27 cellular contexts compared by ENCODE assay signal in genomic region chr2:99543247-99543646, GRCh38.
"Had no signal": no experiment of that assay in that cellular context is flagged by ENCODE, and none has a peak within 500 bp of the region (broad histone marks: within the 10 kb centered on the region; RNA-seq: fewer than 3 reads in every experiment).

No MANE protein-coding gene starts in this region.

- H3K4me1 Mint-ChIP-seq: activated naive CD8-positive, alpha-beta T cell treated with anti-CD3 and anti-CD28 coated beads for 36 hours; stimulated activated memory B cell treated with anti-CD40 and anti-IgM and Interleukin-4, amounts not matched to agents 10 μg/mL and 1 μg/mL and 100 μg/mL, for 72 hours had no signal

- H3K4me3 Mint-ChIP-seq: activated naive CD4-positive, alpha-beta T cell treated with anti-CD3 and anti-CD28 coated beads for 36 hours; activated naive CD8-positive, alpha-beta T cell treated with anti-CD3 and anti-CD28 coated beads for 36 hours; dendritic cell treated with granulocyte-macrophage colony-stimulating factor and Interleukin-4, amounts not matched to agents 40 ng/mL and 50 ng/mL, for 4 days; endodermal cell; natural killer cell treated with Interleukin-12 subunit alpha and Interleukin-12 subunit beta and Interleukin-15 and Interleukin-18, amount 100 ng/mL, for 72 hours; stimulated activated memory B cell treated with anti-CD40 and anti-IgM and Interleukin-4, amounts not matched to agents 10 μg/mL and 1 μg/mL and 100 μg/mL, for 72 hours had no signal

- H3K36me3 Mint-ChIP-seq: activated naive CD8-positive, alpha-beta T cell treated with anti-CD3 and anti-CD28 coated beads for 36 hours; natural killer cell treated with Interleukin-12 subunit alpha and Interleukin-12 subunit beta and Interleukin-15 and Interleukin-18, amount 100 ng/mL, for 72 hours had no signal

- ATAC-seq: activated CD4-positive, CD25-positive, alpha-beta regulatory T cell treated with anti-CD3 and anti-CD28 coated beads, Interleukin-2, amount 50 U/mL, for 24 hours; esophagus mucosa; foreskin keratinocyte; left lobe of liver; lower lobe of right lung; natural killer cell treated with Interleukin-12 subunit alpha and Interleukin-12 subunit beta and Interleukin-15 and Interleukin-18, amount 100 ng/mL, for 72 hours; right lobe of liver; stimulated activated memory B cell treated with anti-CD40 and anti-IgM and Interleukin-4, amounts not matched to agents 10 μg/mL and 1 μg/mL and 100 μg/mL, for 72 hours had no signal

- H3K27ac Mint-ChIP-seq: activated naive CD4-positive, alpha-beta T cell treated with anti-CD3 and anti-CD28 coated beads for 36 hours; activated naive CD8-positive, alpha-beta T cell treated with anti-CD3 and anti-CD28 coated beads for 36 hours; dendritic cell treated with granulocyte-macrophage colony-stimulating factor and Interleukin-4, amounts not matched to agents 40 ng/mL and 50 ng/mL, for 4 days; endodermal cell; natural killer cell treated with Interleukin-12 subunit alpha and Interleukin-12 subunit beta and Interleukin-15 and Interleukin-18, amount 100 ng/mL, for 72 hours; progenitor cell of endocrine pancreas; stimulated activated memory B cell treated with anti-CD40 and anti-IgM and Interleukin-4, amounts not matched to agents 10 μg/mL and 1 μg/mL and 100 μg/mL, for 72 hours had no signal

- H3K9me3 Mint-ChIP-seq: activated naive CD4-positive, alpha-beta T cell treated with anti-CD3 and anti-CD28 coated beads for 36 hours; activated naive CD8-positive, alpha-beta T cell treated with anti-CD3 and anti-CD28 coated beads for 36 hours; dendritic cell treated with granulocyte-macrophage colony-stimulating factor and Interleukin-4, amounts not matched to agents 40 ng/mL and 50 ng/mL, for 4 days; natural killer cell treated with Interleukin-12 subunit alpha and Interleukin-12 subunit beta and Interleukin-15 and Interleukin-18, amount 100 ng/mL, for 72 hours; stimulated activated memory B cell treated with anti-CD40 and anti-IgM and Interleukin-4, amounts not matched to agents 10 μg/mL and 1 μg/mL and 100 μg/mL, for 72 hours had no signal

- H3K27me3 Mint-ChIP-seq: progenitor cell of endocrine pancreas; stimulated activated memory B cell treated with anti-CD40 and anti-IgM and Interleukin-4, amounts not matched to agents 10 μg/mL and 1 μg/mL and 100 μg/mL, for 72 hours had no signal

- DNase-seq: activated CD4-positive, alpha-beta T cell treated with anti-CD3 and anti-CD28 coated beads for 48 hours; activated CD4-positive, alpha-beta T cell treated with anti-CD3 and anti-CD28 coated beads, Interleukin-2, amount 50 U/mL, for 48 hours; activated CD8-positive, alpha-beta memory T cell treated with anti-CD3 and anti-CD28 coated beads for 24 hours; activated effector memory CD4-positive, alpha-beta T cell treated with anti-CD3 and anti-CD28 coated beads, Interleukin-2, amount 50 U/mL, for 16 hours; activated naive CD4-positive, alpha-beta T cell treated with anti-CD3 and anti-CD28 coated beads for 36 hours; activated naive CD8-positive, alpha-beta T cell treated with anti-CD3 and anti-CD28 coated beads for 36 hours; caudate nucleus; endodermal cell; foreskin keratinocyte; kidney glomerular epithelial cell; lower lobe of right lung; mucosa of descending colon; ovary; right lobe of liver; small intestine; stimulated activated CD4-positive, alpha-beta T cell treated with anti-CD3 and anti-CD28 coated beads, Interleukin-1b, Interleukin-23, amount 100 ng/mL, for 48 hours; stimulated activated CD4-positive, alpha-beta T cell treated with anti-CD3 and anti-CD28 coated beads, Interleukin-4, amount 100 ng/mL, for 4 hours; stimulated activated CD8-positive, alpha-beta memory T cell treated with anti-CD3 and anti-CD28 coated beads, Interleukin-4, amount 100 ng/mL, for 48 hours; testis; transverse colon had no signal
